34 cellular contexts compared by ENCODE assay signal in genomic region chr18:8095947-8096570, GRCh38.
"Had no signal": no experiment of that assay in that cellular context is flagged by ENCODE, and none has a peak within 500 bp of the region (broad histone marks: within the 10 kb centered on the region; RNA-seq: fewer than 3 reads in every experiment).

No MANE protein-coding gene starts in this region.

- DNase-seq: activated B cell treated with CpG ODN at 0.5 μM for 24 hours; activated CD4-positive, alpha-beta T cell treated with anti-CD3 and anti-CD28 coated beads for 4 hours; activated CD4-positive, alpha-beta T cell treated with anti-CD3 and anti-CD28 coated beads, Interleukin-2, amount 50 U/mL, for 4 hours; activated CD4-positive, CD25-positive, alpha-beta regulatory T cell treated with anti-CD3 and anti-CD28 coated beads, Interleukin-2, amount 50 U/mL, for 72 hours; activated CD8-positive, alpha-beta T cell treated with anti-CD3 and anti-CD28 coated beads for 36 hours; activated effector memory CD4-positive, alpha-beta T cell treated with anti-CD3 and anti-CD28 coated beads, Interleukin-2, amount 50 U/mL, for 16 hours; activated naive CD4-positive, alpha-beta T cell; activated naive CD4-positive, alpha-beta T cell treated with anti-CD3 and anti-CD28 coated beads, Interleukin-2, amount 50 U/mL, for 16 hours; activated naive CD8-positive, alpha-beta T cell treated with anti-CD3 and anti-CD28 coated beads for 36 hours; activated T-cell treated with anti-CD3 and anti-CD28 coated beads, Interleukin-2, amount 50 U/mL, for 1 hour; activated T-cell treated with anti-CD3 and anti-CD28 coated beads, Interleukin-2, amount 50 U/mL, for 72 hours; amniotic stem cell; aorta; brain microvascular endothelial cell; Karpas-422; KBM-7; NCI-H1048; NCI-H1105 treated with DMSO at 0.1 percent for 48 hours; NCI-H1436; NCI-H1694; NCI-H1930; NCI-H2081 treated with DMSO at 0.1 percent for 48 hours; NCI-H226; NCI-H446 treated with DMSO at 0.1 percent for 48 hours; NCI-H524; NCI-H69; SHP77 treated with DMSO at 0.1 percent for 48 hours; SK-N-SH had no signal

- H3K36me3 Mint-ChIP-seq: activated naive CD8-positive, alpha-beta T cell treated with anti-CD3 and anti-CD28 coated beads for 36 hours; IgD-negative memory B cell had no signal

- H3K27me3 ChIP-seq: brain microvascular endothelial cell, SJSA1 had no signal

- H3K9me3 Mint-ChIP-seq: activated B cell treated with CpG ODN at 0.5 μM for 24 hours; activated CD8-positive, alpha-beta T cell treated with anti-CD3 and anti-CD28 coated beads for 36 hours; activated naive CD8-positive, alpha-beta T cell treated with anti-CD3 and anti-CD28 coated beads for 36 hours; activated T-cell treated with anti-CD3 and anti-CD28 coated beads, Interleukin-2, amount 50 U/mL, for 72 hours; activated T-helper 17 cell treated with anti-CD3 and anti-CD28 coated beads, Interleukin-2, amount 50 U/mL, for 72 hours; IgD-negative memory B cell; T-helper 2 cell treated with Interferon-gamma antibody and Interleukin-4, amounts not matched to agents 5 μg/mL and 100 μg/mL, for 36 hours had no signal

- H3K27me3 Mint-ChIP-seq: activated B cell treated with CpG ODN at 0.5 μM for 24 hours; activated CD8-positive, alpha-beta T cell treated with anti-CD3 and anti-CD28 coated beads for 36 hours; activated naive CD8-positive, alpha-beta T cell treated with anti-CD3 and anti-CD28 coated beads for 36 hours; activated T-helper 17 cell treated with anti-CD3 and anti-CD28 coated beads, Interleukin-2, amount 50 U/mL, for 72 hours; IgD-negative memory B cell had no signal

- H3K4me1 Mint-ChIP-seq: activated B cell treated with CpG ODN at 0.5 μM for 24 hours; activated naive CD8-positive, alpha-beta T cell treated with anti-CD3 and anti-CD28 coated beads for 36 hours; activated T-helper 17 cell treated with anti-CD3 and anti-CD28 coated beads, Interleukin-2, amount 50 U/mL, for 72 hours; IgD-negative memory B cell had no signal

- H3K27ac Mint-ChIP-seq: activated B cell treated with CpG ODN at 0.5 μM for 24 hours; activated CD8-positive, alpha-beta T cell treated with anti-CD3 and anti-CD28 coated beads for 36 hours; activated naive CD8-positive, alpha-beta T cell treated with anti-CD3 and anti-CD28 coated beads for 36 hours; activated T-cell treated with anti-CD3 and anti-CD28 coated beads, Interleukin-2, amount 50 U/mL, for 72 hours; activated T-helper 17 cell treated with anti-CD3 and anti-CD28 coated beads, Interleukin-2, amount 50 U/mL, for 72 hours; IgD-negative memory B cell; T-helper 1 cell treated with Interleukin-12 subunit alpha and Interleukin-12 subunit beta and Interleukin-4 antibody, amounts not matched to agents 30 μg/mL and 1 μg/mL, for 36 hours; T-helper 2 cell treated with Interferon-gamma antibody and Interleukin-4, amounts not matched to agents 5 μg/mL and 100 μg/mL, for 36 hours had no signal

- ATAC-seq: activated CD8-positive, alpha-beta T cell treated with anti-CD3 and anti-CD28 coated beads for 36 hours; activated T-cell treated with anti-CD3 and anti-CD28 coated beads, Interleukin-2, amount 50 U/mL, for 72 hours; activated T-helper 17 cell treated with anti-CD3 and anti-CD28 coated beads, Interleukin-2, amount 50 U/mL, for 72 hours; Panc1 had no signal

- H3K36me3 ChIP-seq: brain microvascular endothelial cell, SJSA1 had no signal

- H3K4me3 Mint-ChIP-seq: activated B cell treated with CpG ODN at 0.5 μM for 24 hours; activated CD8-positive, alpha-beta T cell treated with anti-CD3 and anti-CD28 coated beads for 36 hours; activated naive CD8-positive, alpha-beta T cell treated with anti-CD3 and anti-CD28 coated beads for 36 hours; activated T-cell treated with anti-CD3 and anti-CD28 coated beads, Interleukin-2, amount 50 U/mL, for 72 hours; activated T-helper 17 cell treated with anti-CD3 and anti-CD28 coated beads, Interleukin-2, amount 50 U/mL, for 72 hours; IgD-negative memory B cell; T-helper 1 cell treated with Interleukin-12 subunit alpha and Interleukin-12 subunit beta and Interleukin-4 antibody, amounts not matched to agents 30 μg/mL and 1 μg/mL, for 36 hours; T-helper 2 cell treated with Interferon-gamma antibody and Interleukin-4, amounts not matched to agents 5 μg/mL and 100 μg/mL, for 36 hours had no signal

- H3K4me1 ChIP-seq: SJSA1 had no signal

- H3K4me3 ChIP-seq: SJSA1 had no signal

- H3K9me3 ChIP-seq: SJSA1, SK-N-SH had no signal

- H3K27ac ChIP-seq: brain microvascular endothelial cell, SJSA1 had no signal
